In genomic region chr3:128492353-128493220, GRCh38 we compare ENCODE assay signal across 1 cellular context.
TF ChIP-seq lines count a peak whose summit lies in the region.

Gene GATA2 (minus strand): TSS chr3:128493201. CDS start chr3:128487031, 6,170 bp downstream.

TF ChIP-seq in GM12878, 131 proteins besides CTCF, POLR2A, EP300 and RAD21 (continued from another document):
- no peak for TF ChIP-seq PRDM15 (CRISPR knock-in tag; IDR thresholded peaks at IDR 0.05)
- peak; percentile 58 for TF ChIP-seq HDAC6 (IDR thresholded peaks at IDR 0.05; ENCODE audit: unreplicated experiment)
- peak; percentile 99 for TF ChIP-seq SUZ12 (IDR thresholded peaks at IDR 0.05; ENCODE audit: unreplicated experiment)
